24 cellular contexts compared by ENCODE assay signal in the genomic region with DNA sequence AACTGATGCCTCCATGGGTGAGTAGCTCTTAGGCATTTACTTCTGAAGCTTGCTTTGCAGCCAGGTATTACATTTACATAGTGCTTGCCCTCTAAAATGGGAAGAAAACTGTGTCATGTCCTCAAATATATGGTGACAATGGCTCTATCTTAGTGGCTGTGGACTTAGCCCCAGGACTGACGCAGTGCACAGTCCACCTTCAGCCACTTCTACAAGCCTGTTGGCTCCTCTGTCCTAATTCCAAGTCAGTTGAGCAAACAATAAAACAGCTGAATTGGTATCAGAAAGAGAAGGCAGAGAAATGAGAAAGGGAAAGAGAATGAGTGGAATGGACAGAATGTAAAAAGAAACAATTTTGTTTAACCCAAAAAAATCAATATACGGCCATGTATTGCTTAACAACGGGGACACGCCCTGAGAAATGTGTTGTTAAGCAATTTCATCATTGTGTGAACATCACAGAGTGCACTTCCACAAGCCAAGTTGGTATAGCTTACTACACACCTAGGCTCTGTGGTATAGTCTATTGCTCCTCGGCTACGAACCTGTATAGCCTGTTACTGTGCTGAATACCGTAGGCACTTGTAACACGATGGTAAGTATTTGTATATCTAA.
A peak's percentile ranks its signal among the peaks of the same experiment; 100 is the strongest.
DNase-seq lines count a peak whose midpoint lies in the region; ATAC-seq, FAIRE-seq and TF ChIP-seq lines count a peak whose summit lies in the region.
"Had no signal": no experiment of that assay in that cellular context is flagged by ENCODE, and none has a peak within 500 bp of the region (broad histone marks: within the 10 kb centered on the region; RNA-seq: fewer than 3 reads in every experiment).

No MANE protein-coding gene starts in this region.

- H3K9ac ChIP-seq in colonic mucosa (ENCODE audit: low read depth in 2 of 2, low read length in 2 of 2), result no peak overlapping the region
- no peak overlapping the region for H3K9ac ChIP-seq in kidney (ENCODE audit: low read length in 2 of 2)
- H3K9ac ChIP-seq: BLaER1, SK-N-SH had no signal

- H3K4me3 ChIP-seq in colonic mucosa (no peak overlapping the region), right lobe of liver (no peak overlapping the region), kidney (ENCODE audit: low read length in 2 of 2) (no peak overlapping the region)
- H3K4me3 ChIP-seq: BLaER1, MG63, PC-9 had no signal

- WGBS in right lobe of liver (ENCODE audit: insufficient coverage, low coverage, low lambda C conversion rate, missing lambda C conversion rate), result 53% methylated on average over 8 of the region's 8 CpGs

- no peak for TF ChIP-seq POLR2A in right lobe of liver (IDR thresholded peaks at IDR 0.05)

- H3K27ac ChIP-seq in colonic mucosa (no peak overlapping the region), right lobe of liver (no peak overlapping the region), kidney (ENCODE audit: low read depth in 2 of 2, low read length in 2 of 2) (no peak overlapping the region)
- H3K27ac ChIP-seq: BLaER1, PC-9, RWPE1 had no signal

- no peaks in the 10 kb centered on the region for H3K4me1 ChIP-seq in colonic mucosa
- no peaks in the 10 kb centered on the region for H3K4me1 ChIP-seq in right lobe of liver
- H3K4me1 ChIP-seq in kidney (ENCODE audit: control insufficient read depth in 1 of 2, insufficient read depth in 1 of 2, low read depth in 1 of 2, low read length in 2 of 2), result no peaks in the 10 kb centered on the region
- H3K4me1 ChIP-seq: BLaER1 had no signal

- CTCF ChIA-PET in GM10248 (lab: Yijun Ruan, JAX), result interaction anchor here (1.0 to 1.7 kb wide), 3 partner anchors 12 to 68 kb away, joined by 3 to 4 read pairs (median 4); no protein-coding TSS in a partner anchor

- peak; percentile 77 to 89 (median 82) for ATAC-seq in right lobe of liver

- no peak for FAIRE-seq in kidney (lab: Jason Lieb, UNC)

- no peaks in the 10 kb centered on the region for H3K27me3 ChIP-seq in colonic mucosa
- H3K27me3 ChIP-seq in right lobe of liver, result no peaks in the 10 kb centered on the region
- H3K27me3 ChIP-seq: BLaER1, MG63 had no signal

- intact Hi-C loops in colonic mucosa (cut with DNase I), result no loop called here
- intact Hi-C loops in right lobe of liver (cut with DNase I), result no loop called here
- intact Hi-C loops in kidney (cut with DNase I), result no loop called here

- POLR2A ChIA-PET in GM10248 (lab: Yijun Ruan, JAX), result no interaction called here

- no peaks in the 10 kb centered on the region for H3K9me3 ChIP-seq in colonic mucosa
- no peaks in the 10 kb centered on the region for H3K9me3 ChIP-seq in right lobe of liver
- H3K9me3 ChIP-seq in kidney (ENCODE audit: control insufficient read depth in 1 of 2, low read length in 2 of 2), result no peaks in the 10 kb centered on the region
- H3K9me3 ChIP-seq: BLaER1, MG63, SK-N-SH had no signal

- peak; percentile 6 for DNase-seq in HuH-7 (ENCODE audit: low spot score)
- DNase-seq in colonic mucosa, result peak; percentile 38
- no peak for DNase-seq in right lobe of liver
- no peak for DNase-seq in GM10248 (ENCODE audit: extremely low spot score)
- DNase-seq in kidney, result no peak
- DNase-seq in T1000 (lab: John Stamatoyannopoulos, UW), result no peak
- no peak for DNase-seq in GDM1 (lab: John Stamatoyannopoulos, UW)
- DNase-seq: ACHN; CD4-positive, alpha-beta T cell; COR-L47; GOT3; Karpas-422; MG63; NCI-H1417; NCI-H1694 treated with DMSO at 0.1 percent for 48 hours; NCI-H2081 treated with DMSO at 0.1 percent for 48 hours; NCI-H2171 treated with DMSO at 0.1 percent for 48 hours; NCI-H446; NCI-H526; PC-9; SHP77 treated with DMSO at 0.1 percent for 48 hours; SK-N-SH had no signal

- TF ChIP-seq CTCF in colonic mucosa (IDR thresholded peaks at IDR 0.05) (no peak), right lobe of liver (IDR thresholded peaks at IDR 0.05) (no peak), GM10248 (IDR thresholded peaks at IDR 0.05; ENCODE audit: control extremely low read depth, extremely low read depth, low read depth, missing control alignments) (no peak), kidney (IDR thresholded peaks at IDR 0.05; ENCODE audit: borderline replicate concordance, extremely low read depth, insufficient read depth) (no peak)

- H3K36me3 ChIP-seq in colonic mucosa (no peaks in the 10 kb centered on the region), right lobe of liver (no peaks in the 10 kb centered on the region), kidney (ENCODE audit: control insufficient read depth in 1 of 2, insufficient read depth in 2 of 2, low read length in 2 of 2) (no peaks in the 10 kb centered on the region)
- H3K36me3 ChIP-seq: BLaER1, MG63 had no signal

Comparison
In these comparisons a context has a peak if more than half of its experiments do, and no peak if none do; other contexts are left out.
1. DNase-seq: peak in HuH-7 (single experiment) and colonic mucosa (single experiment); none in right lobe of liver (0 of 3), GM10248 (single experiment), kidney (single experiment), T1000 (single experiment) and GDM1 (single experiment).